Comparison of ENCODE assay signal across 13 cellular contexts in the genomic region with DNA sequence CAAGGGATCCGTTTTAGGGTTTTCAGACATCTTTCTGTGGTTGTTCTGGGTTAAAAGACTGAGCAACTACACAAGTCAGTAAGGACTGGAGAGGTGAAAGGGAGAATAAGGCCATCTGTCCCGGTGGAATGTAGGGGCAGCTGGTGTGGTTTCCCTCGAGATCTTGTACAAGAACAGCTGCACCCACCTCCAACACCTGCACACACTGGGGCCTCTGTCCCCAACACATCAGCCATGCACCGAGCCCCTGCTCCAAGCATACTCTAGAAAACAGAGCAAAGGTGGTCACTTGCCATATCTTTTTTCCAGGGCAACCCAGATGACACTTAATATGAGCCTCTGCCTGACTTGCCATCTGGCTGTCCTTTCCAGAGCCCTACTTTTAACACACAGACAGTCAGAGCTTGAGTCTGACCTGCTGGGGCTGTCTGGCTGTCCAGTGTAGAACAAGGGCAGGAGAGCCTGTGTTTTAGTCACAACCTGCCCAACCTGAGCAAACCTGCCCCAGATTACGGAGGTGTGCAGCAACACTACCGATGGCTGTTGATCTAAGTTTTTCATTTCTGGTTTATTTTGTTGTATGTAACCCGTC. TPM values are rescaled to one million over a fixed set of nuclear protein-coding genes. Genes with fewer than 3 reads are reported as not detected.
DNase-seq lines count a peak whose midpoint lies in the region; ATAC-seq and TF ChIP-seq lines count a peak whose summit lies in the region.
"Had no signal": no experiment of that assay in that cellular context is flagged by ENCODE, and none has a peak within 500 bp of the region (broad histone marks: within the 10 kb centered on the region; RNA-seq: fewer than 3 reads in every experiment).

No MANE protein-coding gene starts in this region.

- no peaks in the 10 kb centered on the region for H3K4me1 Mint-ChIP-seq in activated CD8-positive, alpha-beta memory T cell treated with anti-CD3 and anti-CD28 coated beads, Interleukin-2, amount 10 ng/mL, durations not matched to agents 7 days and 5 days
- H3K4me1 Mint-ChIP-seq in stimulated activated effector memory CD8-positive, alpha-beta T cell treated with anti-CD3 and anti-CD28 coated beads, Interleukin-12 subunit alpha, Interleukin-12 subunit beta, amount 100 ng/mL, for 72 hours, result no peaks in the 10 kb centered on the region

- peaks cover 61% of the 10 kb centered on the region for H3K36me3 Mint-ChIP-seq in activated CD8-positive, alpha-beta memory T cell treated with anti-CD3 and anti-CD28 coated beads, Interleukin-2, amount 10 ng/mL, durations not matched to agents 7 days and 5 days
- peaks cover 97% of the 10 kb centered on the region for H3K36me3 Mint-ChIP-seq in stimulated activated effector memory CD8-positive, alpha-beta T cell treated with anti-CD3 and anti-CD28 coated beads, Interleukin-12 subunit alpha, Interleukin-12 subunit beta, amount 100 ng/mL, for 72 hours

- no peaks in the 10 kb centered on the region for H3K9me3 Mint-ChIP-seq in activated CD8-positive, alpha-beta memory T cell treated with anti-CD3 and anti-CD28 coated beads, Interleukin-2, amount 10 ng/mL, durations not matched to agents 7 days and 5 days (ENCODE audit: low read depth)
- no peaks in the 10 kb centered on the region for H3K9me3 Mint-ChIP-seq in stimulated activated effector memory CD8-positive, alpha-beta T cell treated with anti-CD3 and anti-CD28 coated beads, Interleukin-12 subunit alpha, Interleukin-12 subunit beta, amount 100 ng/mL, for 72 hours

- H3K4me1 ChIP-seq in sigmoid colon, result peaks cover 0 to 5% (median 0%) of the 10 kb centered on the region in 4 donors
- H3K4me1 ChIP-seq: A549, body of pancreas had no signal

- no peaks in the 10 kb centered on the region for H3K27me3 ChIP-seq in sigmoid colon
- H3K27me3 ChIP-seq: body of pancreas, esophagus muscularis mucosa had no signal

- intact Hi-C loops in sigmoid colon (cut with DNase I), result no loop called here

- peak overlapping the region; percentile 11 for H3K27ac Mint-ChIP-seq in activated CD8-positive, alpha-beta memory T cell treated with anti-CD3 and anti-CD28 coated beads, Interleukin-2, amount 10 ng/mL, durations not matched to agents 7 days and 5 days
- peak overlapping the region; percentile 40 for H3K27ac Mint-ChIP-seq in stimulated activated effector memory CD8-positive, alpha-beta T cell treated with anti-CD3 and anti-CD28 coated beads, Interleukin-12 subunit alpha, Interleukin-12 subunit beta, amount 100 ng/mL, for 72 hours

- TF ChIP-seq POLR2A in sigmoid colon (IDR thresholded peaks at IDR 0.05), result no peak

- peak overlapping the region in 2 of 4 donors; percentile 19 to 36 for H3K27ac ChIP-seq in sigmoid colon
- H3K27ac ChIP-seq: A549, esophagus muscularis mucosa had no signal

- no peak for ATAC-seq in activated CD8-positive, alpha-beta memory T cell treated with anti-CD3 and anti-CD28 coated beads, Interleukin-2, amount 10 ng/mL, durations not matched to agents 7 days and 5 days
- ATAC-seq in esophagus mucosa, result peak; percentile 65
- no peak for ATAC-seq in stimulated activated effector memory CD8-positive, alpha-beta T cell treated with anti-CD3 and anti-CD28 coated beads, Interleukin-12 subunit alpha, Interleukin-12 subunit beta, amount 100 ng/mL, for 72 hours
- ATAC-seq: A549, body of pancreas had no signal

- H3K4me3 Mint-ChIP-seq in activated CD8-positive, alpha-beta memory T cell treated with anti-CD3 and anti-CD28 coated beads, Interleukin-2, amount 10 ng/mL, durations not matched to agents 7 days and 5 days, result no peak overlapping the region
- H3K4me3 Mint-ChIP-seq in stimulated activated effector memory CD8-positive, alpha-beta T cell treated with anti-CD3 and anti-CD28 coated beads, Interleukin-12 subunit alpha, Interleukin-12 subunit beta, amount 100 ng/mL, for 72 hours, result no peak overlapping the region

- CTCF ChIA-PET in activated CD8-positive, alpha-beta memory T cell treated with anti-CD3 and anti-CD28 coated beads, Interleukin-2, amount 10 ng/mL, durations not matched to agents 7 days and 5 days (lab: Charles Lee), result interaction anchor here (1.2 to 2.1 kb wide), 2 partner anchors 11 to 17 kb away, joined by 3 to 9 read pairs; partner anchors contain the start of gene HDDC3

- H3K4me3 ChIP-seq in sigmoid colon, result no peak overlapping the region
- H3K4me3 ChIP-seq: A549, body of pancreas, esophagus muscularis mucosa had no signal

- no peak for TF ChIP-seq CTCF in sigmoid colon (IDR thresholded peaks at IDR 0.05)

- no peak for TF ChIP-seq EP300 in sigmoid colon (IDR thresholded peaks at IDR 0.05)

- peaks cover 59 to 100% (median 87%) of the 10 kb centered on the region in 4 donors for H3K36me3 ChIP-seq in sigmoid colon

- DNase-seq in activated CD8-positive, alpha-beta memory T cell treated with anti-CD3 and anti-CD28 coated beads, Interleukin-2, amount 10 ng/mL, durations not matched to agents 7 days and 5 days, result no peak
- no peak for DNase-seq in activated CD8-positive, alpha-beta memory T cell treated with anti-CD3 and anti-CD28 coated beads, Interleukin-2, amount 50 U/mL, for 48 hours
- DNase-seq in stimulated activated effector memory CD8-positive, alpha-beta T cell treated with anti-CD3 and anti-CD28 coated beads, Interleukin-12 subunit alpha, Interleukin-12 subunit beta, amount 100 ng/mL, for 72 hours (ENCODE audit: low spot score in 2 of 2), result no peak
- no peak for DNase-seq in inferior parietal cortex (ENCODE audit: extremely low spot score)
- no peak for DNase-seq in sigmoid colon
- DNase-seq: activated CD8-positive, alpha-beta memory T cell treated with anti-CD3 and anti-CD28 coated beads, Interleukin-2, amount 50 U/mL, for 4 hours; NCI-H187; OCI-M1; T1000 had no signal

- no peaks in the 10 kb centered on the region for H3K9me3 ChIP-seq in sigmoid colon
- H3K9me3 ChIP-seq: A549, body of pancreas, esophagus muscularis mucosa had no signal

- 57 to 88% methylated on average over 7 of the region's 7 CpGs for WGBS in sigmoid colon, 2 donors

- no peaks in the 10 kb centered on the region for H3K27me3 Mint-ChIP-seq in activated CD8-positive, alpha-beta memory T cell treated with anti-CD3 and anti-CD28 coated beads, Interleukin-2, amount 10 ng/mL, durations not matched to agents 7 days and 5 days

RNA-seq across cellular contexts. Expression of gene MAN2A2, which starts 12.2 kb away (rescaled TPM):
- 100 to 1,000 TPM; 174 to 183 TPM for total RNA-seq in activated CD8-positive, alpha-beta memory T cell treated with anti-CD3 and anti-CD28 coated beads, Interleukin-2, amount 10 ng/mL, durations not matched to agents 7 days and 5 days
- total RNA-seq in esophagus mucosa (15.3 TPM), sigmoid colon (10 to 100 TPM; 27.2 to 57.6 (median 38.4) TPM)
- 10 to 100 TPM in 1 of 3 donors, 1 to 10 TPM in 2; 3.7 to 31.0 (median 4.8) TPM for polyA plus RNA-seq in sigmoid colon

RNA-seq across cellular contexts. Expression of gene HDDC3, which starts 17.0 kb away (rescaled TPM):
- total RNA-seq in activated CD8-positive, alpha-beta memory T cell treated with anti-CD3 and anti-CD28 coated beads, Interleukin-2, amount 10 ng/mL, durations not matched to agents 7 days and 5 days, result 10 to 100 TPM; 33.2 to 39.3 TPM
- total RNA-seq in esophagus mucosa (10.6 TPM), sigmoid colon (10 to 100 TPM in 1 of 4 donors, 1 to 10 TPM in 3; 5.2 to 10.7 (median 7.0) TPM)
- 10 to 100 TPM; 19.1 to 27.0 (median 24.0) TPM for polyA plus RNA-seq in sigmoid colon

RNA-seq across cellular contexts. Expression of gene UNC45A, which starts 19.8 kb away (rescaled TPM):
- 10 to 100 TPM; 76.3 to 84.4 TPM for total RNA-seq in activated CD8-positive, alpha-beta memory T cell treated with anti-CD3 and anti-CD28 coated beads, Interleukin-2, amount 10 ng/mL, durations not matched to agents 7 days and 5 days
- total RNA-seq in esophagus mucosa (48.9 TPM), sigmoid colon (10 to 100 TPM; 36.0 to 63.5 (median 60.2) TPM)
- 10 to 100 TPM; 28.8 to 50.4 (median 31.4) TPM for polyA plus RNA-seq in sigmoid colon

RNA-seq across cellular contexts. Expression of gene FES, which starts 31.0 kb away (rescaled TPM):
- 10 to 100 TPM; 55.7 to 61.2 TPM for total RNA-seq in activated CD8-positive, alpha-beta memory T cell treated with anti-CD3 and anti-CD28 coated beads, Interleukin-2, amount 10 ng/mL, durations not matched to agents 7 days and 5 days
- 3.8 TPM for total RNA-seq in esophagus mucosa
- total RNA-seq in sigmoid colon, result 10 to 100 TPM; 28.0 to 35.5 (median 30.4) TPM
- polyA plus RNA-seq in sigmoid colon, result 10 to 100 TPM in 1 of 3 donors, 1 to 10 TPM in 2; 4.9 to 17.6 (median 7.2) TPM

RNA-seq across cellular contexts. Expression of gene RCCD1, which starts 39.4 kb away (rescaled TPM):
- total RNA-seq in activated CD8-positive, alpha-beta memory T cell treated with anti-CD3 and anti-CD28 coated beads, Interleukin-2, amount 10 ng/mL, durations not matched to agents 7 days and 5 days, result 10 to 100 TPM; 35.4 to 50.1 TPM
- total RNA-seq in esophagus mucosa, result 8.8 TPM
- total RNA-seq in sigmoid colon, result 1 to 10 TPM; 5.2 to 8.0 (median 6.7) TPM
- polyA plus RNA-seq in sigmoid colon, result 10 to 100 TPM in 1 of 3 donors, 1 to 10 TPM in 2; 4.2 to 11.8 (median 6.7) TPM
